Comparison of ENCODE assay signal across 8 cellular contexts in the genomic region with DNA sequence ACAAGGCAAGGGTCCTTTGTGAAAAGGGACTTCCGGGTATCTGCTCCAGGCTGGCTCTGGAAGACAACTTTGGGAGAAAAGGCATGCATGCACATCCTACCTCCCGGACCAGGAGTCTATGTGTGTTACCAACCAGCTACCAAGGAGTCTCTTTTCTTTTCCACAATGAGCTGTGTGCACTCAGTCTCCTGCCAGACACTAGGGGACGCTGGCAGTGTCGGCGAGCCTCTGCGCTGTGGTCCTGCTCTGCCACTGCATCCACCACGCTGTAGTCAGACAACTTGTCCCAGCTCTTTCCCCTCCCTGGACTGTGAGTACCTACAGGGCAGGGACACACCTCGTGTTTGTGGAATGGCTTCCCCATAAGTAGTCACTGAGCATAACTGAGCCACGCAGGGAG. TPM values are rescaled to one million over a fixed set of nuclear protein-coding genes. Genes with fewer than 3 reads are reported as not detected.
DNase-seq lines count a peak whose midpoint lies in the region; ATAC-seq and TF ChIP-seq lines count a peak whose summit lies in the region.

No MANE protein-coding gene starts in this region.

- H4K20me1 ChIP-seq in SK-N-SH (ENCODE audit: insufficient read depth) = no peaks in the 10 kb centered on the region

- no peak for TF ChIP-seq EP300 in SK-N-SH (IDR thresholded peaks at IDR 0.05; ENCODE audit: borderline replicate concordance in 1 of 2, low read depth in 1 of 2, low read length in 1 of 2)

- TF ChIP-seq RAD21 in SK-N-SH (IDR thresholded peaks at IDR 0.05; ENCODE audit: low read length) = peak; percentile 65

- no peak overlapping the region for H3K4me2 ChIP-seq in SK-N-SH

- no peaks in the 10 kb centered on the region for H3K27me3 ChIP-seq in CD4-positive, alpha-beta memory T cell (ENCODE audit: insufficient read depth, low read length)
- H3K27me3 ChIP-seq in SK-N-SH (ENCODE audit: insufficient read depth) (no peaks in the 10 kb centered on the region), lung (ENCODE audit: control insufficient read depth, insufficient read depth) (no peaks in the 10 kb centered on the region)

- H3K9me3 ChIP-seq in CD4-positive, alpha-beta memory T cell (ENCODE audit: control insufficient read depth in 1 of 2, low read length in 2 of 2) = no peaks in the 10 kb centered on the region
- H3K9me3 ChIP-seq in SK-N-SH (no peaks in the 10 kb centered on the region), lung (ENCODE audit: control insufficient read depth in 2 of 2, insufficient read depth in 1 of 2, low read length in 1 of 2) (no peaks in the 10 kb centered on the region)

- H3K36me3 Mint-ChIP-seq in CD4-positive, alpha-beta memory T cell = no peaks in the 10 kb centered on the region

- no peak overlapping the region for H3K27ac Mint-ChIP-seq in CD4-positive, alpha-beta memory T cell

- CTCF ChIA-PET in CD4-positive, alpha-beta memory T cell (lab: Charles Lee; ENCODE audit: partially characterized antibody) = interaction anchor here (0.9 kb wide), 1 partner anchor 26 kb away, joined by 3 read pairs; no protein-coding TSS in a partner anchor
- CTCF ChIA-PET in SK-N-SH (lab: Yijun Ruan, JAX) = interaction anchor here (0.6 to 2.6 kb wide), 18 partner anchors 11 to 85 kb away, joined by 3 to 45 read pairs (median 4); a partner anchor contains a TSS

- H3K9ac ChIP-seq in SK-N-SH = no peak overlapping the region

- 13% methylated on average over 6 of the region's 9 CpGs for WGBS in SK-N-SH (ENCODE audit: low lambda C conversion rate)
- WGBS in lung, 2 donors = 9 to 11% methylated on average over 9 of the region's 9 CpGs

- peaks cover 4% of the 10 kb centered on the region for H3K4me1 ChIP-seq in CD4-positive, alpha-beta memory T cell (ENCODE audit: insufficient read depth, low read length)
- peaks cover 0 to 3% of the 10 kb centered on the region in 2 experiments; a peak in 2 of 4 replicates for H3K4me1 ChIP-seq in SK-N-SH (ENCODE audit: control insufficient read depth in 1 of 2, insufficient read depth in 2 of 2, low read depth in 1 of 2, low read length in 1 of 2)
- peaks cover 0 to 3% of the 10 kb centered on the region in 2 donors for H3K4me1 ChIP-seq in lung (ENCODE audit: control insufficient read depth in 2 of 2, insufficient read depth in 2 of 2, low read length in 2 of 2)

- peaks cover 0 to 2% of the 10 kb centered on the region in 2 donors for H3K27me3 Mint-ChIP-seq in CD4-positive, alpha-beta memory T cell

- DNase-seq in CD4-positive, alpha-beta memory T cell = peak in 3 of 5 donors; percentile 24 to 41 (median 25)
- peak; percentile 85 for DNase-seq in SK-N-SH
- DNase-seq in cardiac fibroblast (ENCODE audit: low read depth in 2 of 2) = peak; percentile 49 to 50
- peak; percentile 50 for DNase-seq in lung (ENCODE audit: low spot score)
- no peak for DNase-seq in amniotic stem cell (lab: John Stamatoyannopoulos, UW)
- DNase-seq in DMS114 treated with DMSO at 0.1 percent for 48 hours (lab: John Stamatoyannopoulos, UW; ENCODE audit: unreplicated experiment) = no peak

- no peak overlapping the region for H3K27ac ChIP-seq in CD4-positive, alpha-beta memory T cell (ENCODE audit: low read depth, low read length)
- H3K27ac ChIP-seq in SK-N-SH (ENCODE audit: low read depth in 2 of 2, low read length in 1 of 2) (no peak overlapping the region), lung (ENCODE audit: low read depth in 1 of 2, low read length in 1 of 2) (peak overlapping the region in 1 of 2 donors; percentile 22)

- peaks cover 0 to 1% (median 0%) of the 10 kb centered on the region in 8 donors for H3K9me3 Mint-ChIP-seq in CD4-positive, alpha-beta memory T cell

- peaks cover 6 to 17% (median 10%) of the 10 kb centered on the region in 4 donors for H3K4me1 Mint-ChIP-seq in CD4-positive, alpha-beta memory T cell

- no peaks in the 10 kb centered on the region for H3K9me2 ChIP-seq in SK-N-SH

- peak; percentile 72 for TF ChIP-seq CTCF in SK-N-SH (IDR thresholded peaks at IDR 0.05)
- peak; percentile 82 for TF ChIP-seq CTCF in cardiac fibroblast (IDR thresholded peaks at IDR 0.05; ENCODE audit: low read depth, low read length)
- TF ChIP-seq CTCF in lung (IDR thresholded peaks at IDR 0.05; ENCODE audit: control extremely low read depth, extremely low read depth) = peak; percentile 38

- H2AFZ ChIP-seq in SK-N-SH (ENCODE audit: low read depth) = peak overlapping the region; percentile 78

- no peaks in the 10 kb centered on the region for H3K36me3 ChIP-seq in CD4-positive, alpha-beta memory T cell (ENCODE audit: insufficient read depth, low read length)
- H3K36me3 ChIP-seq in SK-N-SH (replicated peaks in 1 of 2; ENCODE audit: control insufficient read depth in 1 of 2, insufficient read depth in 2 of 2, low read length in 1 of 2) (no peaks in the 10 kb centered on the region), lung (ENCODE audit: control insufficient read depth in 2 of 2, insufficient read depth in 2 of 2, low read length in 2 of 2) (no peaks in the 10 kb centered on the region)

- peak; percentile 55 for ATAC-seq in HG03280 (IDR thresholded peaks at IDR 0.05; ENCODE audit: unreplicated experiment)
- ATAC-seq in lung (ENCODE audit: insufficient read depth, low FRiP score) = no peak
- ATAC-seq in GM18511 (IDR thresholded peaks at IDR 0.05; ENCODE audit: unreplicated experiment) = no peak

- POLR2A ChIA-PET in CD4-positive, alpha-beta memory T cell (lab: Charles Lee; ENCODE audit: partially characterized antibody) = no interaction called here
- POLR2A ChIA-PET in SK-N-SH (lab: Yijun Ruan, JAX) = interaction anchor here (1.0 to 1.1 kb wide), 2 partner anchors 44 to 91 kb away, joined by 3 read pairs; a partner anchor contains a TSS

- intact Hi-C loops in CD4-positive, alpha-beta memory T cell (cut with micrococcal nuclease) = loop anchor here (10.0 kb wide), 1 partner anchor 341 kb away; a partner anchor contains a TSS

- no peaks in the 10 kb centered on the region for H3K79me2 ChIP-seq in SK-N-SH (ENCODE audit: insufficient read depth)

- H3F3A ChIP-seq in SK-N-SH (replicated peaks; ENCODE audit: insufficient read depth) = peaks cover 8% of the 10 kb centered on the region

- H3K4me3 Mint-ChIP-seq in CD4-positive, alpha-beta memory T cell = peak overlapping the region in 1 of 8 donors; percentile 14

- H3K4me3 ChIP-seq in CD4-positive, alpha-beta memory T cell (ENCODE audit: low read length in 2 of 2) = no peak overlapping the region
- peak overlapping the region in 1 of 2 experiments; percentile 33; a peak in 1 of 4 replicates for H3K4me3 ChIP-seq in SK-N-SH (ENCODE audit: low read depth in 2 of 2, low read length in 1 of 2)
- H3K4me3 ChIP-seq in cardiac fibroblast (replicated peaks in 1 of 2; ENCODE audit: low read depth in 2 of 2, low read length in 2 of 2) = no peak overlapping the region
- no peak overlapping the region for H3K4me3 ChIP-seq in lung

TF ChIP-seq in SK-N-SH, 30 proteins besides CTCF, POLR2A, EP300 and RAD21 (continues in another document):
- TF ChIP-seq TAF1 (IDR thresholded peaks at IDR 0.05; ENCODE audit: borderline replicate concordance, low read depth, low read length) = no peak
- TF ChIP-seq, protein P1, sequence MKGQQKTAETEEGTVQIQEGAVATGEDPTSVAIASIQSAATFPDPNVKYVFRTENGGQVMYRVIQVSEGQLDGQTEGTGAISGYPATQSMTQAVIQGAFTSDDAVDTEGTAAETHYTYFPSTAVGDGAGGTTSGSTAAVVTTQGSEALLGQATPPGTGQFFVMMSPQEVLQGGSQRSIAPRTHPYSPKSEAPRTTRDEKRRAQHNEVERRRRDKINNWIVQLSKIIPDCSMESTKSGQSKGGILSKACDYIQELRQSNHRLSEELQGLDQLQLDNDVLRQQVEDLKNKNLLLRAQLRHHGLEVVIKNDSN (IDR thresholded peaks at IDR 0.05; ENCODE audit: borderline replicate concordance, low read depth) = no peak

RNA-seq across cellular contexts. Expression of a gene that starts 5.1 kb away (rescaled TPM):
- total RNA-seq in CD4-positive, alpha-beta memory T cell = 100 to 1,000 TPM; 252 to 276 TPM
- 100 to 1,000 TPM; 349 to 442 TPM for polyA plus RNA-seq in CD4-positive, alpha-beta memory T cell
- polyA plus RNA-seq in SK-N-SH (2012; rRNA removed) (1,136 and 1,763 TPM in 2 replicates), lung (100 to 1,000 TPM; 294 to 467 TPM)
- 1,047 and 1,419 TPM in 2 replicates for polyA plus RNA-seq in SK-N-SH (2012; cell fraction: cytosol; rRNA removed)
- polyA plus RNA-seq in SK-N-SH (2012; cell fraction: nucleus; rRNA removed) = 443 and 564 TPM in 2 replicates
- 100 to 1,000 TPM; 281 to 289 TPM for total RNA-seq in lung

RNA-seq across cellular contexts. Expression of a gene that starts 27.7 kb away (rescaled TPM):
- total RNA-seq in CD4-positive, alpha-beta memory T cell = 10 to 100 TPM; 38.0 to 39.5 TPM
- polyA plus RNA-seq in CD4-positive, alpha-beta memory T cell = 10 to 100 TPM in 1 of 2 donors, 1 to 10 TPM in 1; 8.9 to 12.7 TPM
- polyA plus RNA-seq in SK-N-SH (2012; rRNA removed) (37.0 and 45.6 TPM in 2 replicates), lung (10 to 100 TPM; 16.2 to 20.8 TPM)
- polyA plus RNA-seq in SK-N-SH (2012; cell fraction: cytosol; rRNA removed) = 24.8 and 32.5 TPM in 2 replicates
- 62.8 and 69.2 TPM in 2 replicates for polyA plus RNA-seq in SK-N-SH (2012; cell fraction: nucleus; rRNA removed)
- total RNA-seq in lung = 10 to 100 TPM; 25.0 to 27.2 TPM

RNA-seq across cellular contexts. Expression of a gene that starts 28.7 kb away (rescaled TPM):
- total RNA-seq in CD4-positive, alpha-beta memory T cell = 10 to 100 TPM; 33.0 to 35.5 TPM
- polyA plus RNA-seq in CD4-positive, alpha-beta memory T cell = 100 to 1,000 TPM; 136 to 151 TPM
- 184 and 230 TPM in 2 replicates for polyA plus RNA-seq in SK-N-SH (2012; rRNA removed)
- 164 and 185 TPM in 2 replicates for polyA plus RNA-seq in SK-N-SH (2012; cell fraction: cytosol; rRNA removed)
- 55.1 and 103 TPM in 2 replicates for polyA plus RNA-seq in SK-N-SH (2012; cell fraction: nucleus; rRNA removed)
- 10 to 100 TPM; 71.2 to 71.5 TPM for total RNA-seq in lung
- 100 to 1,000 TPM; 135 to 143 TPM for polyA plus RNA-seq in lung

RNA-seq across cellular contexts. Expression of a gene that starts 35.1 kb away (rescaled TPM):
- total RNA-seq in CD4-positive, alpha-beta memory T cell = 1 to 10 TPM in 1 of 2 experiments, under 1 TPM in 1; 0.53 to 1.5 TPM
- 1 to 10 TPM; 5.9 to 6.6 TPM for polyA plus RNA-seq in CD4-positive, alpha-beta memory T cell
- not detected in 2 replicates for polyA plus RNA-seq in SK-N-SH (2012; rRNA removed)
- polyA plus RNA-seq in SK-N-SH (2012; cell fraction: cytosol; rRNA removed) = 0.17 TPM in 1 of 2 replicates, not detected in the other
- polyA plus RNA-seq in SK-N-SH (2012; cell fraction: nucleus; rRNA removed) = 0.17 and 0.33 TPM in 2 replicates
- total RNA-seq in lung = 10 to 100 TPM; 62.7 to 75.2 TPM
- polyA plus RNA-seq in lung = 100 to 1,000 TPM in 1 of 2 donors, 10 to 100 TPM in 1; 99.2 to 156 TPM

RNA-seq across cellular contexts. Expression of a gene that starts 47.5 kb away (rescaled TPM):
- 100 to 1,000 TPM; 190 to 198 TPM for total RNA-seq in CD4-positive, alpha-beta memory T cell
- polyA plus RNA-seq in CD4-positive, alpha-beta memory T cell = 10 to 100 TPM in 1 of 2 donors, 1 to 10 TPM in 1; 6.7 to 30.4 TPM
- polyA plus RNA-seq in SK-N-SH (2012; rRNA removed) (32.4 and 50.8 TPM in 2 replicates), lung (10 to 100 TPM; 72.0 to 91.4 TPM)
- 36.5 and 37.6 TPM in 2 replicates for polyA plus RNA-seq in SK-N-SH (2012; cell fraction: cytosol; rRNA removed)
- polyA plus RNA-seq in SK-N-SH (2012; cell fraction: nucleus; rRNA removed) = 165 and 188 TPM in 2 replicates
- 100 to 1,000 TPM; 148 to 289 TPM for total RNA-seq in lung

Comparison
In these comparisons a context has a peak if more than half of its experiments do, and no peak if none do; other contexts are left out.
1. DNase-seq: peak in CD4-positive, alpha-beta memory T cell (3 of 5), SK-N-SH (single experiment), cardiac fibroblast (2 of 2) and lung (single experiment); none in amniotic stem cell (single experiment) and DMS114 treated with DMSO at 0.1 percent for 48 hours (single experiment).
2. Peak in every context shown above with its lines, with median percentiles within 50 percentile points of each other: CTCF ChIP-seq.